ENCODE assay signal across 21 cellular contexts in genomic region chr1:1442069-1442770, GRCh38. TPM values are rescaled to one million over a fixed set of nuclear protein-coding genes. Genes with fewer than 3 reads are reported as not detected.
A peak's percentile ranks its signal among the peaks of the same experiment; 100 is the strongest.
DNase-seq lines count a peak whose midpoint lies in the region; ATAC-seq and TF ChIP-seq lines count a peak whose summit lies in the region.
"Had no signal": no experiment of that assay in that cellular context is flagged by ENCODE, and none has a peak within 500 bp of the region (broad histone marks: within the 10 kb centered on the region; RNA-seq: fewer than 3 reads in every experiment).

No MANE protein-coding gene starts in this region.

- no peak for TF ChIP-seq POLR2A in sigmoid colon (IDR thresholded peaks at IDR 0.05)

- H3K9me3 ChIP-seq in Panc1 (ENCODE audit: control insufficient read depth, insufficient read depth, low read depth, low read length) (no peaks in the 10 kb centered on the region), sigmoid colon (no peaks in the 10 kb centered on the region), MG63 (no peaks in the 10 kb centered on the region)
- H3K9me3 ChIP-seq: mucosa of descending colon had no signal

- intact Hi-C loops in Panc1 (cut with micrococcal nuclease; ENCODE audit: unreplicated experiment) (no loop called here), sigmoid colon (cut with DNase I) (no loop called here)

- TF ChIP-seq CTCF in Panc1 (IDR thresholded peaks at IDR 0.05) (no peak), sigmoid colon (IDR thresholded peaks at IDR 0.05) (no peak)

- H3K4me1 ChIP-seq in Panc1 (ENCODE audit: control insufficient read depth, insufficient read depth, low read length), result peaks cover 39% of the 10 kb centered on the region
- H3K4me1 ChIP-seq in sigmoid colon, result peaks cover 0 to 40% (median 35%) of the 10 kb centered on the region in 4 donors

- H3K27me3 ChIP-seq in Panc1 (ENCODE audit: control insufficient read depth, insufficient read depth, low read length) (no peaks in the 10 kb centered on the region), sigmoid colon (no peaks in the 10 kb centered on the region), MG63 (no peaks in the 10 kb centered on the region)

- 91 to 92% methylated on average over 32 of the region's 32 CpGs for WGBS in sigmoid colon, 2 donors

- CTCF ChIA-PET in Panc1 (lab: Charles Lee), result interaction anchor here (0.5 to 1.4 kb wide), 4 partner anchors 9 to 139 kb away, joined by 3 to 9 read pairs (median 5); no protein-coding TSS in a partner anchor

- no peak for DNase-seq in Panc1 (ENCODE audit: low read depth, low spot score)
- peak; percentile 1 for DNase-seq in germinal center (ENCODE audit: low spot score)
- no peak for DNase-seq in sigmoid colon
- DNase-seq in MG63, result no peak
- no peak for DNase-seq in NCI-H345 (lab: John Stamatoyannopoulos, UW)
- DNase-seq: activated CD4-positive, alpha-beta T cell treated with anti-CD3 and anti-CD28 coated beads for 48 hours; activated naive CD8-positive, alpha-beta T cell treated with anti-CD3 and anti-CD28 coated beads for 36 hours; GM23248; head of caudate nucleus; left ventricle myocardium superior; NCI-H187 treated with DMSO at 0.1 percent for 48 hours; NCI-H2227 treated with DMSO at 0.1 percent for 48 hours; NCI-H82; PC-3; SIG-M5; trophoblast cell had no signal

- no peak overlapping the region for H3K4me3 ChIP-seq in Panc1 (ENCODE audit: low read depth in 2 of 2, low read length in 2 of 2)
- H3K4me3 ChIP-seq in sigmoid colon, result no peak overlapping the region
- no peak overlapping the region for H3K4me3 ChIP-seq in MG63
- H3K4me3 ChIP-seq: GM23248, mucosa of descending colon had no signal

- in situ Hi-C loops in Panc1 (cut with HindIII; ENCODE audit: low pct_unique_long_range_greater_than_20kb, low sequenced_read_pairs), result no loop called here

- ATAC-seq in Panc1, result no peak; the same call in 1 of the 2 replicates

- no TSS peak for BruUV-seq in Panc1 (replicated peaks; lab: Mats Ljungman, UMichigan)

- POLR2A ChIA-PET in Panc1 (lab: Charles Lee), result interaction anchor here (1.6 kb wide), 1 partner anchor 11 kb away, joined by 4 read pairs; no protein-coding TSS in a partner anchor

- peaks cover 2% of the 10 kb centered on the region; the same call in 1 of the 2 replicates for H3K36me3 ChIP-seq in Panc1 (ENCODE audit: control insufficient read depth, insufficient read depth, low read length)
- peaks cover 0 to 10% (median 0%) of the 10 kb centered on the region in 4 donors for H3K36me3 ChIP-seq in sigmoid colon
- no peaks in the 10 kb centered on the region for H3K36me3 ChIP-seq in MG63

- H3K27ac ChIP-seq in Panc1 (ENCODE audit: low read length) (peak overlapping the region; percentile 74), sigmoid colon (peak overlapping the region in 3 of 4 donors; percentile 27 to 39 (median 34))
- H3K27ac ChIP-seq: GM23248, KMS-11 had no signal

- no peak for TF ChIP-seq EP300 in sigmoid colon (IDR thresholded peaks at IDR 0.05)

RNA-seq across cellular contexts. Expression of gene VWA1, which starts 6.7 kb away (rescaled TPM):
- total RNA-seq in Panc1 (2021; ENCODE audit: unreplicated experiment) (858 TPM), sigmoid colon (100 to 1,000 TPM in 1 of 4 donors, 10 to 100 TPM in 3; 47.1 to 107 (median 71.1) TPM)
- polyA plus RNA-seq in Panc1 (2012; ENCODE audit: insufficient read length), result 1,549 TPM
- 10 to 100 TPM in 1 of 3 donors, 1 to 10 TPM in 2; 2.4 to 44.2 (median 3.7) TPM for polyA plus RNA-seq in sigmoid colon
- total RNA-seq in MG63 (2014; rRNA removed; shearing (Covaris generic); ENCODE audit: low replicate concordance), result 0.59 and 6.2 TPM in 2 replicates

RNA-seq across cellular contexts. Expression of gene ATAD3C, which starts 7.3 kb away (rescaled TPM):
- 10.6 TPM for total RNA-seq in Panc1 (2021; ENCODE audit: unreplicated experiment)
- 8.1 TPM for polyA plus RNA-seq in Panc1 (2012; ENCODE audit: insufficient read length)
- under 1 TPM; 0.16 to 0.55 (median 0.45) TPM for total RNA-seq in sigmoid colon
- polyA plus RNA-seq in sigmoid colon, result 1 to 10 TPM in 1 of 3 donors, under 1 TPM in 1, not detected in 1; under 0.01 to 1.5 TPM
- not detected in 2 replicates for total RNA-seq in MG63 (2014; rRNA removed; shearing (Covaris generic); ENCODE audit: low replicate concordance)
- total RNA-seq: GM23248 had no signal
- polyA plus RNA-seq: fibroblast of lung had no signal

RNA-seq across cellular contexts. Expression of gene ANKRD65, which starts 21.1 kb away (rescaled TPM):
- total RNA-seq in Panc1 (2021; ENCODE audit: unreplicated experiment) (1.9 TPM), sigmoid colon (10 to 100 TPM; 10.0 to 23.0 (median 15.8) TPM)
- 3.7 TPM for polyA plus RNA-seq in Panc1 (2012; ENCODE audit: insufficient read length)
- polyA plus RNA-seq in sigmoid colon, result 1 to 10 TPM in 2 of 3 donors, under 1 TPM in 1; 0.69 to 5.4 (median 3.8) TPM
- not detected in 2 replicates for total RNA-seq in MG63 (2014; rRNA removed; shearing (Covaris generic); ENCODE audit: low replicate concordance)
- total RNA-seq: activated naive CD8-positive, alpha-beta T cell treated with anti-CD3 and anti-CD28 coated beads for 36 hours; activated T-helper 2 cell treated with anti-CD3 and anti-CD28 coated beads, Interferon-gamma antibody, Interleukin-2, Interleukin-4, amounts not matched to agents 10 μg/mL and 5 μg/mL and 100 μg/mL, durations not matched to agents 14 hours and 24 hours and 36 hours; T-helper 1 cell treated with Interleukin-12 subunit alpha and Interleukin-12 subunit beta and Interleukin-4 antibody, amounts not matched to agents 30 ng/mL and 1 ng/mL, for 36 hours had no signal

RNA-seq across cellular contexts. Expression of gene ATAD3B, which starts 29.3 kb away (rescaled TPM):
- total RNA-seq in Panc1 (2021; ENCODE audit: unreplicated experiment) (104 TPM), sigmoid colon (10 to 100 TPM; 11.1 to 47.1 (median 13.1) TPM)
- 74.5 TPM for polyA plus RNA-seq in Panc1 (2012; ENCODE audit: insufficient read length)
- 10 to 100 TPM in 1 of 3 donors, 1 to 10 TPM in 2; 4.8 to 49.4 (median 5.3) TPM for polyA plus RNA-seq in sigmoid colon
- total RNA-seq in MG63 (2014; rRNA removed; shearing (Covaris generic); ENCODE audit: low replicate concordance), result 26.1 and 36.6 TPM in 2 replicates

RNA-seq across cellular contexts. Expression of gene MRPL20, which starts 35.1 kb away (rescaled TPM):
- total RNA-seq in Panc1 (2021; ENCODE audit: unreplicated experiment), result 196 TPM
- 252 TPM for polyA plus RNA-seq in Panc1 (2012; ENCODE audit: insufficient read length)
- total RNA-seq in sigmoid colon, result 100 to 1,000 TPM; 133 to 235 (median 206) TPM
- 100 to 1,000 TPM; 155 to 216 (median 171) TPM for polyA plus RNA-seq in sigmoid colon
- 32.0 and 55.2 TPM in 2 replicates for total RNA-seq in MG63 (2014; rRNA removed; shearing (Covaris generic); ENCODE audit: low replicate concordance)
